2 cellular contexts compared by ENCODE assay signal in genomic region chr12:57592551-57593165, GRCh38.
A peak's percentile ranks its signal among the peaks of the same experiment; 100 is the strongest.
TF ChIP-seq lines count a peak whose summit lies in the region.

No MANE protein-coding gene starts in this region.

TF ChIP-seq in SK-N-SH, 30 proteins besides CTCF, POLR2A, EP300 and RAD21 (continued from another document):
- TF ChIP-seq IRF3 (IDR thresholded peaks at IDR 0.05; ENCODE audit: low read depth, low read length): no peak
- TF ChIP-seq FOSL2 (IDR thresholded peaks at IDR 0.05; ENCODE audit: borderline replicate concordance, low read depth): peak; percentile 27; the same call in 1 of the 2 replicates
- TF ChIP-seq JUND (IDR thresholded peaks at IDR 0.05): 0 out of 2 replicates have a peak, but pooled peaks have one; percentile 9
- TF ChIP-seq NRF1 (IDR thresholded peaks at IDR 0.05; ENCODE audit: low read depth, low read length): no peak

TF ChIP-seq in SK-N-SH treated with all-trans-retinoic acid at 6 μM for 48 hours, 23 proteins besides CTCF, POLR2A, EP300 and RAD21 (continued from another document):
- TF ChIP-seq OSR1 (CRISPR knock-in tag; IDR thresholded peaks at IDR 0.05): no peak
